Comparison of ENCODE assay signal across 11 cellular contexts in genomic region chr18:58268849-58269248, GRCh38.
DNase-seq lines count a peak whose midpoint lies in the region; ATAC-seq and TF ChIP-seq lines count a peak whose summit lies in the region.
"Had no signal": no experiment of that assay in that cellular context is flagged by ENCODE, and none has a peak within 500 bp of the region (broad histone marks: within the 10 kb centered on the region; RNA-seq: fewer than 3 reads in every experiment).

No MANE protein-coding gene starts in this region.

- H3K27me3 ChIP-seq in adipocyte (replicated peaks; ENCODE audit: control insufficient read depth, insufficient read depth, low read length) (no peaks in the 10 kb centered on the region), gastrocnemius medialis (no peaks in the 10 kb centered on the region), dorsolateral prefrontal cortex (no peaks in the 10 kb centered on the region)
- H3K27me3 ChIP-seq: right lobe of liver had no signal

- peak; percentile 62 for DNase-seq in HCEC 1CT
- peak; percentile 58 for DNase-seq in adipocyte (ENCODE audit: low read depth)
- peak; percentile 27 for DNase-seq in fibroblast of villous mesenchyme (ENCODE audit: low read depth)
- DNase-seq in gastrocnemius medialis: peak; percentile 44 to 46
- DNase-seq in dorsolateral prefrontal cortex: no peak
- DNase-seq in NCI-H1048 (lab: John Stamatoyannopoulos, UW): no peak
- DNase-seq: activated CD8-positive, alpha-beta T cell treated with anti-CD3 and anti-CD28 coated beads for 36 hours; NCI-H526 treated with DMSO at 0.1 percent for 48 hours; right lobe of liver had no signal

- H3K4me3 ChIP-seq in adipocyte (ENCODE audit: low read length) (no peak overlapping the region), fibroblast of villous mesenchyme (ENCODE audit: low read depth, low read length) (no peak overlapping the region), gastrocnemius medialis (no peak overlapping the region), dorsolateral prefrontal cortex (no peak overlapping the region)
- H3K4me3 ChIP-seq: right lobe of liver had no signal

- TF ChIP-seq POLR2A in gastrocnemius medialis (IDR thresholded peaks at IDR 0.05): no peak

- TF ChIP-seq CTCF in fibroblast of villous mesenchyme (IDR thresholded peaks at IDR 0.05; ENCODE audit: insufficient read depth, low read depth, low read length) (no peak), gastrocnemius medialis (IDR thresholded peaks at IDR 0.05 in 4 of 5, conservative IDR thresholded peaks at IDR 0.05 in 1 of 5) (no peak), dorsolateral prefrontal cortex (IDR thresholded peaks at IDR 0.05 in 54 of 56, conservative IDR thresholded peaks at IDR 0.05 in 2 of 56; ENCODE audit: low read depth in 1 of 56, partially characterized antibody in 56 of 56) (no peak)

- H3K4me1 ChIP-seq in adipocyte (ENCODE audit: control insufficient read depth, insufficient read depth, low read length): no peaks in the 10 kb centered on the region
- H3K4me1 ChIP-seq in gastrocnemius medialis: peaks cover 71 to 72% of the 10 kb centered on the region in 2 donors
- H3K4me1 ChIP-seq: right lobe of liver had no signal

- H3K27ac ChIP-seq in gastrocnemius medialis (peak overlapping the region; percentile 42 to 61 (median 56)), dorsolateral prefrontal cortex (peak overlapping the region in 17 of 59 donors; percentile 9 to 78 (median 63))
- H3K27ac ChIP-seq: right lobe of liver had no signal

- H3K36me3 ChIP-seq in adipocyte (ENCODE audit: control insufficient read depth, insufficient read depth, low read length, severe bottlenecking) (no peaks in the 10 kb centered on the region), gastrocnemius medialis (no peaks in the 10 kb centered on the region)
- H3K36me3 ChIP-seq: right lobe of liver had no signal

- ATAC-seq in gastrocnemius medialis (peak; percentile 85 to 88), HG03354 (IDR thresholded peaks at IDR 0.05; ENCODE audit: poor library complexity, severe bottlenecking, unreplicated experiment) (no peak), GM21390 (IDR thresholded peaks at IDR 0.05; ENCODE audit: unreplicated experiment) (no peak)
- ATAC-seq: activated CD8-positive, alpha-beta T cell treated with anti-CD3 and anti-CD28 coated beads for 36 hours had no signal

- in situ Hi-C loops in gastrocnemius medialis (cut with MboI; ENCODE audit: low sequenced_read_pairs in 4 of 4): no loop called here

- intact Hi-C loops in gastrocnemius medialis (cut with DNase I; ENCODE audit: low total_unique reads): no loop called here
- intact Hi-C loops in dorsolateral prefrontal cortex (cut with DNase I): no loop called here

- no peaks in the 10 kb centered on the region for H3K9me3 ChIP-seq in adipocyte (ENCODE audit: control insufficient read depth, low read length)
- no peaks in the 10 kb centered on the region for H3K9me3 ChIP-seq in gastrocnemius medialis
- H3K9me3 ChIP-seq: right lobe of liver had no signal

- H3K9ac ChIP-seq in adipocyte (ENCODE audit: low read length): no peak overlapping the region

Comparison
In these comparisons a context has a peak if more than half of its experiments do, and no peak if none do; other contexts are left out.
1. DNase-seq: peak in HCEC 1CT (single experiment), adipocyte (single experiment), fibroblast of villous mesenchyme (single experiment) and gastrocnemius medialis (2 of 2); none in dorsolateral prefrontal cortex (0 of 10) and NCI-H1048 (single experiment).
2. ATAC-seq: peak in gastrocnemius medialis (2 of 2); none in HG03354 (single experiment) and GM21390 (single experiment).